Comparison of ENCODE assay signal across 1 cellular context in genomic region chr1:116373451-116374339, GRCh38.
TF ChIP-seq lines count a peak whose summit lies in the region.

No MANE protein-coding gene starts in this region.

TF ChIP-seq in HEK293, 187 proteins besides CTCF, POLR2A, EP300 and RAD21 (continued from another document):
- TF ChIP-seq ZNF394 (tag by site-specific recombination; IDR thresholded peaks at IDR 0.05; ENCODE audit: borderline replicate concordance) = peak; percentile 24; the same call in 1 of the 2 replicates
- no peak for TF ChIP-seq ZNF791 (tag by site-specific recombination; IDR thresholded peaks at IDR 0.05)
- peak; percentile 28; the same call in 1 of the 2 replicates for TF ChIP-seq ZBTB11 (tag by site-specific recombination; conservative IDR thresholded peaks at IDR 0.05; ENCODE audit: low read depth)
